ENCODE assay signal across 9 cellular contexts in genomic region chr22:31520036-31520435, GRCh38.
"Had no signal": no experiment of that assay in that cellular context is flagged by ENCODE, and none has a peak within 500 bp of the region (broad histone marks: within the 10 kb centered on the region; RNA-seq: fewer than 3 reads in every experiment).

No MANE protein-coding gene starts in this region.

- H3K4me1 ChIP-seq: body of pancreas had no signal

- ATAC-seq: body of pancreas had no signal

- H3K27me3 ChIP-seq: body of pancreas, transverse colon had no signal

- DNase-seq: activated T-cell treated with anti-CD3 and anti-CD28 coated beads for 4 hours; amniotic stem cell; body of pancreas; central memory CD4-positive, alpha-beta T cell; effector memory CD4-positive, alpha-beta T cell; SHP77 treated with DMSO at 0.1 percent for 48 hours; stimulated activated CD4-positive, alpha-beta T cell treated with anti-CD3 and anti-CD28 coated beads, Interleukin-15, amount 100 ng/mL, for 24 hours; stimulated activated CD4-positive, alpha-beta T cell treated with anti-CD3 and anti-CD28 coated beads, Interleukin-4, amount 100 ng/mL, for 24 hours; transverse colon had no signal

- H3K9me3 ChIP-seq: body of pancreas, transverse colon had no signal

- H3K27ac ChIP-seq: body of pancreas, transverse colon had no signal

- H3K4me3 ChIP-seq: body of pancreas, transverse colon had no signal

- H3K36me3 ChIP-seq: transverse colon had no signal
